In genomic region chr15:98949624-98950023, GRCh38 we compare ENCODE assay signal across 12 cellular contexts. TPM values are rescaled to one million over a fixed set of nuclear protein-coding genes. Genes with fewer than 3 reads are reported as not detected.
DNase-seq lines count a peak whose midpoint lies in the region; TF ChIP-seq lines count a peak whose summit lies in the region.
"Had no signal": no experiment of that assay in that cellular context is flagged by ENCODE, and none has a peak within 500 bp of the region (broad histone marks: within the 10 kb centered on the region; RNA-seq: fewer than 3 reads in every experiment).

No MANE protein-coding gene starts in this region.

- H3K4me1 ChIP-seq in ascending aorta (peaks cover 15 to 56% of the 10 kb centered on the region in 2 donors), spleen (peaks cover 8 to 59% (median 40%) of the 10 kb centered on the region in 6 donors), A673 (ENCODE audit: insufficient read depth, low read length, poor library complexity, severe bottlenecking) (no peaks in the 10 kb centered on the region)
- H3K4me1 ChIP-seq: A549, Caco-2 had no signal

- H3K4me3 Mint-ChIP-seq in endothelial cell (ENCODE audit: unreplicated experiment) = no peak overlapping the region
- H3K4me3 Mint-ChIP-seq: CD14-positive monocyte; CD8-positive, alpha-beta memory T cell had no signal

- peaks cover 17% of the 10 kb centered on the region for H3K4me1 Mint-ChIP-seq in endothelial cell (ENCODE audit: unreplicated experiment)

- H3K36me3 ChIP-seq in ascending aorta (peaks cover 37 to 46% of the 10 kb centered on the region in 2 donors), spleen (peaks cover 0 to 79% (median 24%) of the 10 kb centered on the region in 6 donors), A673 (ENCODE audit: insufficient read depth, low read length, poor library complexity, severe bottlenecking) (peaks cover 11% of the 10 kb centered on the region)

- POLR2A ChIA-PET in A673 (lab: Charles Lee; ENCODE audit: low non-redundant PET) = no interaction called here

- no peak for TF ChIP-seq POLR2A in spleen (IDR thresholded peaks at IDR 0.05)

- no TSS peak for BruUV-seq in A673 (replicated peaks; lab: Mats Ljungman, UMichigan)

- no peaks in the 10 kb centered on the region for H3K27me3 ChIP-seq in ascending aorta
- H3K27me3 ChIP-seq in spleen (replicated peaks in 1 of 7) = no peaks in the 10 kb centered on the region
- no peaks in the 10 kb centered on the region for H3K27me3 ChIP-seq in A673 (replicated peaks; ENCODE audit: insufficient read depth, low read depth, low read length, poor library complexity)

- H3K9me3 Mint-ChIP-seq in endothelial cell (ENCODE audit: unreplicated experiment) = no peaks in the 10 kb centered on the region
- H3K9me3 Mint-ChIP-seq: CD14-positive monocyte; CD8-positive, alpha-beta memory T cell had no signal

- TF ChIP-seq CTCF in ascending aorta (IDR thresholded peaks at IDR 0.05) = no peak
- TF ChIP-seq CTCF in endothelial cell (IDR thresholded peaks at IDR 0.05; ENCODE audit: unreplicated experiment) = no peak
- no peak for TF ChIP-seq CTCF in spleen (IDR thresholded peaks at IDR 0.05 in 8 of 11, conservative IDR thresholded peaks at IDR 0.05 in 3 of 11)
- no peak for TF ChIP-seq CTCF in A673 (conservative IDR thresholded peaks at IDR 0.05; ENCODE audit: low read depth, low read length)

- peaks cover 11% of the 10 kb centered on the region for H3K27me3 Mint-ChIP-seq in endothelial cell (ENCODE audit: unreplicated experiment)
- H3K27me3 Mint-ChIP-seq: CD8-positive, alpha-beta memory T cell had no signal

- H3K4me3 ChIP-seq in ascending aorta (no peak overlapping the region), spleen (no peak overlapping the region), A673 (ENCODE audit: low read depth, low read length, poor library complexity, severe bottlenecking) (no peak overlapping the region)
- H3K4me3 ChIP-seq: A549 had no signal

- WGBS in spleen, 5 donors = 72 to 97% (median 80%) methylated on average over 6 of the region's 6 CpGs

- H3K9me3 ChIP-seq in ascending aorta (no peaks in the 10 kb centered on the region), spleen (no peaks in the 10 kb centered on the region), A673 (ENCODE audit: low read depth, low read length, poor library complexity, severe bottlenecking) (no peaks in the 10 kb centered on the region)
- H3K9me3 ChIP-seq: A549, Caco-2 had no signal

- CTCF ChIA-PET in A673 (lab: Charles Lee) = no interaction called here

- H3K27ac ChIP-seq in ascending aorta = peak overlapping the region; percentile 95 to 98
- H3K27ac ChIP-seq in spleen = no peak overlapping the region
- no peak overlapping the region for H3K27ac ChIP-seq in substantia nigra (ENCODE audit: low read depth, low read length, poor library complexity, severe bottlenecking)
- H3K27ac ChIP-seq in A673 (ENCODE audit: low read depth, low read length, poor library complexity, severe bottlenecking) = no peak overlapping the region
- H3K27ac ChIP-seq: A549, HL-60 had no signal

- DNase-seq in ascending aorta (ENCODE audit: low spot score in 2 of 2) (no peak), endothelial cell (ENCODE audit: low spot score) (no peak), spleen (peak; percentile 48), CD1c-positive myeloid dendritic cell (ENCODE audit: extremely low spot score) (no peak), substantia nigra (lab: John Stamatoyannopoulos, UW) (no peak), A673 (ENCODE audit: low spot score) (no peak)
- DNase-seq: Caco-2; CD8-positive, alpha-beta memory T cell had no signal

- peak overlapping the region; percentile 42 for H3K27ac Mint-ChIP-seq in endothelial cell (ENCODE audit: unreplicated experiment)

- H3K36me3 Mint-ChIP-seq in endothelial cell (ENCODE audit: low read depth, unreplicated experiment) = peaks cover 55% of the 10 kb centered on the region

- intact Hi-C loops in ascending aorta (cut with DNase I) = loop anchor here (5.0 kb wide), 1 partner anchor 72 kb away; no protein-coding TSS in a partner anchor
- intact Hi-C loops in spleen (cut with DNase I; ENCODE audit: low total_unique reads) = no loop called here
- intact Hi-C loops in A673 (cut with micrococcal nuclease; ENCODE audit: unreplicated experiment) = no loop called here

RNA-seq across cellular contexts. Expression of gene PGPEP1L, which starts 58.0 kb away (rescaled TPM):
- total RNA-seq in ascending aorta = not detected
- total RNA-seq in endothelial cell (ENCODE audit: unreplicated experiment) = not detected
- not detected for total RNA-seq in spleen
- polyA plus RNA-seq in spleen = under 1 TPM in 1 of 3 donors, not detected in 2; 0.13 TPM
- total RNA-seq in A673 (2021) = not detected in 2 replicates
- total RNA-seq: Caco-2; CD8-positive, alpha-beta memory T cell; Daoy had no signal
- polyA plus RNA-seq: A549; CD14-positive monocyte; CD8-positive, alpha-beta memory T cell had no signal

Comparison
In these comparisons a context has a peak if more than half of its experiments do, and no peak if none do; other contexts are left out.
1. H3K27ac ChIP-seq: peak in ascending aorta (2 of 2); none in spleen (0 of 8), substantia nigra (single experiment) and A673 (single experiment).